Comparison of ENCODE assay signal across 14 cellular contexts in the genomic region with DNA sequence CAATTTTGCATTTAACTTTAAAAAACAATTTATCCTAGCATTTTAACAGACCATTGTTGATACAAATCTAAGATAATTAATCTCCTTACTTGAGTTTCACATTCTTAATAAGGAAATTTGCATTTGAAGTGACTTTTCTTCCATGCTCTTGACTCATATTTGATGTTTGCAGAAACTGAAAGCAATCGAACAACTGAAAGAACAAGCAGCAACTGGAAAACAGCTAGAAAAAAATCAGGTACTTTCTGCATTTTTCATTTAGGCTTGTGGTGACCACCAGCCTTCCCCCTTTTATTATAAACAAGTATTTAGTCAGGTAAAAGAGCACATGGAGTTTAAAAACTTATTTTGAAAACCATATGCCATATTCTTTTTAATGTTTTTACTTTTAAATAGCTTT. TPM values are rescaled to one million over a fixed set of nuclear protein-coding genes. Genes with fewer than 3 reads are reported as not detected.
DNase-seq lines count a peak whose midpoint lies in the region; ATAC-seq, FAIRE-seq and TF ChIP-seq lines count a peak whose summit lies in the region.
"Had no signal": no experiment of that assay in that cellular context is flagged by ENCODE, and none has a peak within 500 bp of the region (broad histone marks: within the 10 kb centered on the region; RNA-seq: fewer than 3 reads in every experiment).

No MANE protein-coding gene starts in this region.

- H3K27ac ChIP-seq in pancreas: no peak overlapping the region
- H3K27ac ChIP-seq: skin epidermis had no signal

- H3K27me3 Mint-ChIP-seq in activated T-cell treated with anti-CD3 and anti-CD28 coated beads, Interleukin-2, amount 50 U/mL, for 72 hours (ENCODE audit: low read depth): no peaks in the 10 kb centered on the region
- H3K27me3 Mint-ChIP-seq: naive B cell had no signal

- H3K4me1 Mint-ChIP-seq in activated T-cell treated with anti-CD3 and anti-CD28 coated beads, Interleukin-2, amount 50 U/mL, for 72 hours (ENCODE audit: low read depth): peaks cover 22% of the 10 kb centered on the region
- H3K4me1 Mint-ChIP-seq: naive B cell had no signal

- H3K27ac Mint-ChIP-seq in activated T-cell treated with anti-CD3 and anti-CD28 coated beads, Interleukin-2, amount 50 U/mL, for 72 hours: peak overlapping the region; percentile 90

- H3K4me3 ChIP-seq in pancreas: no peak overlapping the region
- H3K4me3 ChIP-seq: skin epidermis had no signal

- no peaks in the 10 kb centered on the region for H3K9me3 ChIP-seq in pancreas

- H3K27me3 ChIP-seq in pancreas: no peaks in the 10 kb centered on the region

- no peak for TF ChIP-seq CTCF in pancreas (IDR thresholded peaks at IDR 0.05)

- H3K4me3 Mint-ChIP-seq in activated T-cell treated with anti-CD3 and anti-CD28 coated beads, Interleukin-2, amount 50 U/mL, for 72 hours: peak overlapping the region; percentile 8 to 71
- H3K4me3 Mint-ChIP-seq: naive B cell had no signal

- intact Hi-C loops in pancreas (cut with DNase I): no loop called here

- peaks cover 8 to 20% of the 10 kb centered on the region in 2 donors for H3K36me3 Mint-ChIP-seq in activated T-cell treated with anti-CD3 and anti-CD28 coated beads, Interleukin-2, amount 50 U/mL, for 72 hours (ENCODE audit: insufficient read depth in 2 of 2)

- ATAC-seq in activated T-cell treated with anti-CD3 and anti-CD28 coated beads, Interleukin-2, amount 50 U/mL, for 72 hours (replicated peaks in 1 of 2): peak in 1 of 2 donors; percentile 39
- ATAC-seq in GM21723 (IDR thresholded peaks at IDR 0.05; ENCODE audit: unreplicated experiment) (peak; percentile 70), HG03175 (IDR thresholded peaks at IDR 0.05; ENCODE audit: unreplicated experiment) (peak; percentile 56), pancreas (no peak)
- ATAC-seq: SK-N-SH treated with all-trans-retinoic acid at 6 μM for 48 hours had no signal

- DNase-seq in activated T-cell treated with anti-CD3 and anti-CD28 coated beads, Interleukin-2, amount 50 U/mL, for 72 hours: no peak
- DNase-seq in activated T-cell treated with anti-CD3 and anti-CD28 coated beads, Interleukin-2, amount 50 U/mL, for 48 hours: no peak
- DNase-seq in pancreas (no peak), DMS153 (lab: John Stamatoyannopoulos, UW) (no peak), OCI-M2 (lab: John Stamatoyannopoulos, UW; ENCODE audit: unreplicated experiment) (no peak)
- DNase-seq in stimulated activated CD4-positive, alpha-beta T cell treated with anti-CD3 and anti-CD28 coated beads, Interleukin-1b, Interleukin-23, amount 100 ng/mL, for 48 hours: no peak
- DNase-seq: activated CD8-positive, alpha-beta memory T cell treated with anti-CD3 and anti-CD28 coated beads for 24 hours; naive B cell; NCI-H1105 treated with DMSO at 0.1 percent for 48 hours; NCI-H82 had no signal

- H3K36me3 ChIP-seq in pancreas: peaks cover 0 to 37% (median 8%) of the 10 kb centered on the region in 3 donors

- 72 to 88% methylated on average over 1 of the region's 1 CpG for WGBS in pancreas, 2 donors

- H3K9me3 Mint-ChIP-seq in activated T-cell treated with anti-CD3 and anti-CD28 coated beads, Interleukin-2, amount 50 U/mL, for 72 hours: no peaks in the 10 kb centered on the region
- H3K9me3 Mint-ChIP-seq: naive B cell had no signal

- FAIRE-seq in pancreas (lab: Jason Lieb, UNC): peak; percentile 5

- H3K4me1 ChIP-seq in pancreas: peaks cover 0 to 9% (median 0%) of the 10 kb centered on the region in 3 donors

RNA-seq across cellular contexts. Expression of gene SELENOT, which starts 20.1 kb away (rescaled TPM):
- 100 to 1,000 TPM in 1 of 2 donors, 10 to 100 TPM in 1; 95.9 to 104 TPM for total RNA-seq in activated T-cell treated with anti-CD3 and anti-CD28 coated beads, Interleukin-2, amount 50 U/mL, for 72 hours
- 10 to 100 TPM; 29.0 to 56.9 (median 42.1) TPM for total RNA-seq in pancreas
- 10 to 100 TPM; 11.2 to 51.1 TPM for polyA plus RNA-seq in pancreas

RNA-seq across cellular contexts. Expression of gene EIF2A, which starts 36.4 kb away (rescaled TPM):
- 100 to 1,000 TPM; 131 to 149 TPM for total RNA-seq in activated T-cell treated with anti-CD3 and anti-CD28 coated beads, Interleukin-2, amount 50 U/mL, for 72 hours
- 10 to 100 TPM; 51.6 to 89.1 (median 63.9) TPM for total RNA-seq in pancreas
- polyA plus RNA-seq in pancreas: 10 to 100 TPM; 46.4 to 67.2 TPM

RNA-seq across cellular contexts. Expression of gene SERP1, which starts 36.7 kb away (rescaled TPM):
- total RNA-seq in activated T-cell treated with anti-CD3 and anti-CD28 coated beads, Interleukin-2, amount 50 U/mL, for 72 hours: 100 to 1,000 TPM; 123 to 148 TPM
- 100 to 1,000 TPM; 113 to 197 (median 156) TPM for total RNA-seq in pancreas
- 10 to 100 TPM; 69.2 to 70.7 TPM for polyA plus RNA-seq in pancreas

Comparison
In these comparisons a context has a peak if more than half of its experiments do, and no peak if none do; other contexts are left out.
1. ATAC-seq: peak in GM21723 (single experiment) and HG03175 (single experiment); none in pancreas (0 of 4).